Comparison of ENCODE assay signal across 1 cellular context in genomic region chr4:138037716-138038115, GRCh38.
TF ChIP-seq lines count a peak whose summit lies in the region.

No MANE protein-coding gene starts in this region.

TF ChIP-seq in SK-N-SH, 30 proteins besides CTCF, POLR2A, EP300 and RAD21 (continued from another document):
- no peak for TF ChIP-seq PBX3 (IDR thresholded peaks at IDR 0.05)
- no peak for TF ChIP-seq CHD2 (IDR thresholded peaks at IDR 0.05; ENCODE audit: low read length, partially characterized antibody)
- TF ChIP-seq GABPA (IDR thresholded peaks at IDR 0.05; ENCODE audit: low read depth) = no peak
- TF ChIP-seq MEF2A (IDR thresholded peaks at IDR 0.05; ENCODE audit: borderline replicate concordance, low read depth) = no peak
